Comparison of ENCODE assay signal across 8 cellular contexts in genomic region chr2:38581193-38582147, GRCh38. TPM values are rescaled to one million over a fixed set of nuclear protein-coding genes. Genes with fewer than 3 reads are reported as not detected.
DNase-seq lines count a peak whose midpoint lies in the region; ATAC-seq and TF ChIP-seq lines count a peak whose summit lies in the region.

No MANE protein-coding gene starts in this region.

- TF ChIP-seq POLR2A in transverse colon (IDR thresholded peaks at IDR 0.05) (no peak), lower leg skin (IDR thresholded peaks at IDR 0.05) (no peak)

- peaks cover 30% of the 10 kb centered on the region for H3K36me3 Mint-ChIP-seq in T-cell

- intact Hi-C loops in transverse colon (cut with DNase I; ENCODE audit: low total_unique reads) (loop anchor here (10.0 kb wide), 1 partner anchor 153 kb away; no protein-coding TSS in a partner anchor), lower leg skin (cut with DNase I; ENCODE audit: low total_unique reads) (loop anchor here (5.0 kb wide), 1 partner anchor 161 kb away; no protein-coding TSS in a partner anchor)

- no peak overlapping the region for H3K4me3 ChIP-seq in lung
- no peak overlapping the region for H3K4me3 ChIP-seq in transverse colon
- no peak overlapping the region for H3K4me3 ChIP-seq in lower leg skin (ENCODE audit: low read depth, poor library complexity, severe bottlenecking)

- CTCF ChIA-PET in T-cell (lab: Charles Lee), result interaction anchor here (0.6 to 7.0 kb wide), 81 partner anchors 9 to 1280 kb away, joined by 3 to 97 read pairs (median 4); partner anchors contain the start of genes DHX57 (in 1 of the 2), GALM (in 1 of the 2), HNRNPLL (in 1 of the 2) and MORN2 (in 1 of the 2)

- TF ChIP-seq CTCF in C4-2B (conservative IDR thresholded peaks at IDR 0.05), result peak; percentile 65
- peak; percentile 53 for TF ChIP-seq CTCF in lung (IDR thresholded peaks at IDR 0.05; ENCODE audit: control extremely low read depth, extremely low read depth)
- TF ChIP-seq CTCF in transverse colon (IDR thresholded peaks at IDR 0.05), result peak; percentile 62 to 73 (median 65)
- peak in 1 of 3 donors; percentile 56 for TF ChIP-seq CTCF in lower leg skin (IDR thresholded peaks at IDR 0.05)

- H3K27me3 ChIP-seq in lung (ENCODE audit: control insufficient read depth, insufficient read depth), result no peaks in the 10 kb centered on the region
- no peaks in the 10 kb centered on the region for H3K27me3 ChIP-seq in transverse colon

- in situ Hi-C loops in transverse colon (cut with MboI; ENCODE audit: low pct_ligation_motif_present in 1 of 4, low pct_unique_long_range_greater_than_20kb in 1 of 4, low sequenced_read_pairs in 3 of 4), result loop anchor here in 2 of 4 donors (10.0 kb wide), 1 partner anchor 153 kb away; no protein-coding TSS in a partner anchor

- no peak overlapping the region for H3K27ac ChIP-seq in C4-2B
- H3K27ac ChIP-seq in lung (ENCODE audit: low read depth in 1 of 2, low read length in 1 of 2), result peak overlapping the region in 1 of 2 donors; percentile 7
- no peak overlapping the region for H3K27ac ChIP-seq in transverse colon

- H3K9me3 ChIP-seq in lung (ENCODE audit: control insufficient read depth in 2 of 2, insufficient read depth in 1 of 2, low read length in 1 of 2) (no peaks in the 10 kb centered on the region), transverse colon (no peaks in the 10 kb centered on the region)

- no peak for TF ChIP-seq EP300 in transverse colon (IDR thresholded peaks at IDR 0.05; ENCODE audit: low read depth)

- H3K4me1 Mint-ChIP-seq in T-cell, result peaks cover 6 to 39% (median 23%) of the 10 kb centered on the region in 3 donors

- H3K4me1 ChIP-seq in lung (ENCODE audit: control insufficient read depth in 2 of 2, insufficient read depth in 2 of 2, low read length in 2 of 2) (peaks cover 0 to 6% of the 10 kb centered on the region in 2 donors), transverse colon (peaks cover 0 to 39% (median 11%) of the 10 kb centered on the region in 4 donors)

- no peak overlapping the region for H3K4me3 Mint-ChIP-seq in T-cell

- no peaks in the 10 kb centered on the region for H3K9me3 Mint-ChIP-seq in T-cell

- DNase-seq in NCI-H1694 (lab: John Stamatoyannopoulos, UW), result peak; percentile 78
- peak in 15 of 34 experiments; percentile 6 to 41 (median 27) for DNase-seq in T-cell
- peak; percentile 75 to 83 for DNase-seq in dermis microvascular lymphatic vessel endothelial cell (ENCODE audit: low read depth in 2 of 2)
- DNase-seq in lung (ENCODE audit: low spot score), result no peak
- peak; percentile 36 for DNase-seq in transverse colon
- DNase-seq in lower leg skin (ENCODE audit: low spot score in 2 of 2), result no peak

- H3K36me3 ChIP-seq in lung (ENCODE audit: control insufficient read depth in 2 of 2, insufficient read depth in 2 of 2, low read length in 2 of 2) (peaks cover 8 to 9% of the 10 kb centered on the region in 2 donors), transverse colon (no peaks in the 10 kb centered on the region)

- POLR2A ChIA-PET in T-cell (lab: Charles Lee), result interaction anchor here (0.5 to 2.4 kb wide), 15 partner anchors 44 to 235 kb away, joined by 3 to 23 read pairs (median 4); partner anchors contain the start of gene SRSF7 (in 2 of the 2)

- H3K27me3 Mint-ChIP-seq in T-cell, result no peaks in the 10 kb centered on the region

- no peak overlapping the region for H3K27ac Mint-ChIP-seq in T-cell

- ATAC-seq in GM19035 (IDR thresholded peaks at IDR 0.05; ENCODE audit: unreplicated experiment), result peak; percentile 50
- peak; percentile 78 to 90 (median 87) for ATAC-seq in T-cell (replicated peaks in 1 of 4)
- ATAC-seq in lung (ENCODE audit: insufficient read depth, low FRiP score), result peak; percentile 92

- 63 to 73% methylated on average over 9 of the region's 9 CpGs for WGBS in lung, 2 donors
- 51 to 55% methylated on average over 4 to 9 of the region's 9 CpGs for WGBS in transverse colon (ENCODE audit: low coverage in 1 of 2), 2 donors
- WGBS in lower leg skin, 2 donors, result 60 to 65% methylated on average over 9 of the region's 9 CpGs

RNA-seq across cellular contexts. Expression of gene HNRNPLL, which starts 21.3 kb away (rescaled TPM):
- total RNA-seq in T-cell (10 to 100 TPM; 28.1 to 69.0 (median 35.2) TPM), dermis microvascular lymphatic vessel endothelial cell (35.6 and 37.0 TPM in 2 replicates), lung (10 to 100 TPM; 43.7 to 88.8 TPM), transverse colon (10 to 100 TPM; 45.2 to 59.7 (median 54.4) TPM), lower leg skin (10 to 100 TPM; 20.5 to 37.9 (median 26.8) TPM)
- polyA plus RNA-seq in lung, result 10 to 100 TPM; 12.4 to 17.7 TPM

Comparison
In these comparisons a context has a peak if more than half of its experiments do, and no peak if none do; other contexts are left out.
1. DNase-seq: peak in NCI-H1694 (single experiment), dermis microvascular lymphatic vessel endothelial cell (2 of 2) and transverse colon (single experiment); none in lung (single experiment) and lower leg skin (0 of 2).
2. Peak in every context shown above with its lines, with median percentiles within 50 percentile points of each other: ATAC-seq.